Comparison of ENCODE assay signal across 8 cellular contexts in genomic region chr4:76148142-76148849, GRCh38. TPM values are rescaled to one million over a fixed set of nuclear protein-coding genes. Genes with fewer than 3 reads are reported as not detected.
DNase-seq lines count a peak whose midpoint lies in the region; ATAC-seq and TF ChIP-seq lines count a peak whose summit lies in the region.

TSS of gene NUP54 (minus strand) at chr4:76148397. CDS start at chr4:76148374, 23 bp downstream.

- H3K9me3 ChIP-seq in SK-N-SH, result no peaks in the 10 kb centered on the region

- peak in 1 of 2 experiments; percentile 19; a peak in 1 of 4 replicates for TF ChIP-seq EP300 in SK-N-SH (IDR thresholded peaks at IDR 0.05; ENCODE audit: borderline replicate concordance in 1 of 2, low read depth in 1 of 2, low read length in 1 of 2)

- H4K20me1 ChIP-seq in SK-N-SH (ENCODE audit: insufficient read depth), result peaks cover 19% of the 10 kb centered on the region

- no peak for TF ChIP-seq CTCF in SK-N-SH (IDR thresholded peaks at IDR 0.05)

- H2AFZ ChIP-seq in SK-N-SH (ENCODE audit: low read depth), result peak within 1 kb of the TSS; percentile 97

- peak within 1 kb of the TSS; percentile 92 for H3K9ac ChIP-seq in SK-N-SH

- peaks cover 63% of the 10 kb centered on the region for H3K79me2 ChIP-seq in SK-N-SH (ENCODE audit: insufficient read depth)

- peaks cover 4 to 19% of the 10 kb centered on the region in 2 experiments; a peak in 2 of 4 replicates for H3K4me1 ChIP-seq in SK-N-SH (ENCODE audit: control insufficient read depth in 1 of 2, insufficient read depth in 2 of 2, low read depth in 1 of 2, low read length in 1 of 2)

- H3F3A ChIP-seq in SK-N-SH (replicated peaks; ENCODE audit: insufficient read depth), result peaks cover 4% of the 10 kb centered on the region

- no peak for TF ChIP-seq RAD21 in SK-N-SH (IDR thresholded peaks at IDR 0.05; ENCODE audit: low read length)

- no peaks in the 10 kb centered on the region for H3K9me2 ChIP-seq in SK-N-SH

- H3K36me3 ChIP-seq in SK-N-SH (replicated peaks in 1 of 2; ENCODE audit: control insufficient read depth in 1 of 2, insufficient read depth in 2 of 2, low read length in 1 of 2), result peaks cover 12 to 19% of the 10 kb centered on the region in 2 experiments

- no peaks in the 10 kb centered on the region for H3K27me3 ChIP-seq in SK-N-SH (ENCODE audit: insufficient read depth)

- POLR2A ChIA-PET in SK-N-SH (lab: Yijun Ruan, JAX), result interaction anchor here (0.8 to 1.7 kb wide), 2 partner anchors 158 to 178 kb away, joined by 3 to 4 read pairs; no protein-coding TSS in a partner anchor

- peak within 1 kb of the TSS; percentile 95 for H3K4me2 ChIP-seq in SK-N-SH

- peak; percentile 99 for ATAC-seq in HG02571 (IDR thresholded peaks at IDR 0.05; ENCODE audit: unreplicated experiment)

- 0% methylated on average over 31 of the region's 47 CpGs for WGBS in SK-N-SH (ENCODE audit: low lambda C conversion rate)

- H3K27ac ChIP-seq in SK-N-SH (ENCODE audit: low read depth in 2 of 2, low read length in 1 of 2), result peak within 1 kb of the TSS; percentile 84 to 89

- CTCF ChIA-PET in SK-N-SH (lab: Yijun Ruan, JAX), result interaction anchor here (0.5 to 1.5 kb wide), 4 partner anchors 31 to 844 kb away, joined by 3 to 6 read pairs (median 3); no protein-coding TSS in a partner anchor

- H3K4me3 ChIP-seq in SK-N-SH (ENCODE audit: low read depth in 2 of 2, low read length in 1 of 2), result peak within 1 kb of the TSS; percentile 67 to 97

- peak; percentile 88 for DNase-seq in GM04504 (ENCODE audit: low read depth)
- DNase-seq in NCI-H1048 (lab: John Stamatoyannopoulos, UW), result peak; percentile 90
- peak; percentile 93 for DNase-seq in SK-N-SH
- DNase-seq in activated naive CD4-positive, alpha-beta T cell treated with anti-CD3 and anti-CD28 coated beads, Interleukin-2, amount 50 U/mL, for 16 hours, result peak; percentile 96
- peak; percentile 92 for DNase-seq in germinal center (ENCODE audit: low spot score)
- peak; percentile 82 for DNase-seq in non-pigmented ciliary epithelial cell (ENCODE audit: low read depth)
- DNase-seq in superior temporal gyrus (ENCODE audit: extremely low spot score), result peak; percentile 95

TF ChIP-seq in SK-N-SH, 30 proteins besides CTCF, POLR2A, EP300 and RAD21 (continues in another document):
- TF ChIP-seq TCF12 (IDR thresholded peaks at IDR 0.05), result no peak
- peak; percentile 74 for TF ChIP-seq YY1 (IDR thresholded peaks at IDR 0.05; ENCODE audit: low read depth)
- TF ChIP-seq FOSL2 (IDR thresholded peaks at IDR 0.05; ENCODE audit: borderline replicate concordance, low read depth), result peak; percentile 18; the same call in 1 of the 2 replicates
- TF ChIP-seq ELF1 (IDR thresholded peaks at IDR 0.05), result peak; percentile 79
- peak; percentile 94 for TF ChIP-seq MAX (IDR thresholded peaks at IDR 0.05; ENCODE audit: low read depth)
- TF ChIP-seq CHD2 (IDR thresholded peaks at IDR 0.05; ENCODE audit: low read length, partially characterized antibody), result peak; percentile 87
- TF ChIP-seq REST (IDR thresholded peaks at IDR 0.05; ENCODE audit: low read depth, low read length), result peak; percentile 73; the same call in 1 of the 2 replicates
- TF ChIP-seq MXI1 (IDR thresholded peaks at IDR 0.05; ENCODE audit: low read depth, low read length), result peak; percentile 98
- no peak for TF ChIP-seq RXRA (IDR thresholded peaks at IDR 0.05; ENCODE audit: borderline replicate concordance, low read depth)
- peak; percentile 97 for TF ChIP-seq TAF1 (IDR thresholded peaks at IDR 0.05; ENCODE audit: borderline replicate concordance, low read depth, low read length)
- no peak for TF ChIP-seq USF2 (IDR thresholded peaks at IDR 0.05; ENCODE audit: borderline replicate concordance, low read depth, low read length)
- peak; percentile 90 for TF ChIP-seq SIN3A (IDR thresholded peaks at IDR 0.05; ENCODE audit: borderline replicate concordance, low read depth, low read length)
- TF ChIP-seq NFIC (IDR thresholded peaks at IDR 0.05; ENCODE audit: borderline replicate concordance), result 0 out of 2 replicates have a peak, but pooled peaks have one; percentile 5
- no peak for TF ChIP-seq SMC3 (IDR thresholded peaks at IDR 0.05; ENCODE audit: low read depth, low read length)
- TF ChIP-seq EZH2phosphoT487 (IDR thresholded peaks at IDR 0.05; ENCODE audit: borderline replicate concordance, low read depth), result no peak
- 0 out of 2 replicates have a peak, but pooled peaks have one; percentile 11 for TF ChIP-seq JUND (IDR thresholded peaks at IDR 0.05)
- 0 out of 2 replicates have a peak, but pooled peaks have one; percentile 14 for TF ChIP-seq FOXM1 (IDR thresholded peaks at IDR 0.05; ENCODE audit: low read depth)
- TF ChIP-seq MEF2A (IDR thresholded peaks at IDR 0.05; ENCODE audit: borderline replicate concordance, low read depth), result 0 out of 2 replicates have a peak, but pooled peaks have one; percentile 22
- peak; percentile 49 for TF ChIP-seq PBX3 (IDR thresholded peaks at IDR 0.05)
- TF ChIP-seq RFX5 (IDR thresholded peaks at IDR 0.05; ENCODE audit: low read length), result no peak; the same call in 1 of the 2 replicates
- TF ChIP-seq NRF1 (IDR thresholded peaks at IDR 0.05; ENCODE audit: low read depth, low read length), result no peak
- TF ChIP-seq POLR2AphosphoS5 (IDR thresholded peaks at IDR 0.05; ENCODE audit: low read depth, low read length), result peak; percentile 89
- peak; percentile 91 for TF ChIP-seq GABPA (IDR thresholded peaks at IDR 0.05; ENCODE audit: low read depth)
- no peak for TF ChIP-seq TEAD4 (IDR thresholded peaks at IDR 0.05; ENCODE audit: borderline replicate concordance, insufficient read depth)
- TF ChIP-seq RCOR1 (IDR thresholded peaks at IDR 0.05; ENCODE audit: low read length), result peak; percentile 55
- peak; percentile 56; the same call in 1 of the 2 replicates for TF ChIP-seq USF1 (IDR thresholded peaks at IDR 0.05; ENCODE audit: borderline replicate concordance, low read depth)

RNA-seq across cellular contexts. Expression of gene NUP54, which starts in this region (rescaled TPM):
- polyA plus RNA-seq in SK-N-SH (2012; rRNA removed), result 19.4 and 20.4 TPM in 2 replicates
- 26.8 and 27.3 TPM in 2 replicates for polyA plus RNA-seq in SK-N-SH (2012; cell fraction: cytosol; rRNA removed)
- 10.2 and 25.7 TPM in 2 replicates for polyA plus RNA-seq in SK-N-SH (2012; cell fraction: nucleus; rRNA removed)

Comparison
In these comparisons a context has a peak if more than half of its experiments do, and no peak if none do; other contexts are left out.
1. Peak in every context shown above with its lines: DNase-seq, ATAC-seq, H3K4me3 ChIP-seq and H3K27ac ChIP-seq.